8 cellular contexts compared by ENCODE assay signal in the genomic region with DNA sequence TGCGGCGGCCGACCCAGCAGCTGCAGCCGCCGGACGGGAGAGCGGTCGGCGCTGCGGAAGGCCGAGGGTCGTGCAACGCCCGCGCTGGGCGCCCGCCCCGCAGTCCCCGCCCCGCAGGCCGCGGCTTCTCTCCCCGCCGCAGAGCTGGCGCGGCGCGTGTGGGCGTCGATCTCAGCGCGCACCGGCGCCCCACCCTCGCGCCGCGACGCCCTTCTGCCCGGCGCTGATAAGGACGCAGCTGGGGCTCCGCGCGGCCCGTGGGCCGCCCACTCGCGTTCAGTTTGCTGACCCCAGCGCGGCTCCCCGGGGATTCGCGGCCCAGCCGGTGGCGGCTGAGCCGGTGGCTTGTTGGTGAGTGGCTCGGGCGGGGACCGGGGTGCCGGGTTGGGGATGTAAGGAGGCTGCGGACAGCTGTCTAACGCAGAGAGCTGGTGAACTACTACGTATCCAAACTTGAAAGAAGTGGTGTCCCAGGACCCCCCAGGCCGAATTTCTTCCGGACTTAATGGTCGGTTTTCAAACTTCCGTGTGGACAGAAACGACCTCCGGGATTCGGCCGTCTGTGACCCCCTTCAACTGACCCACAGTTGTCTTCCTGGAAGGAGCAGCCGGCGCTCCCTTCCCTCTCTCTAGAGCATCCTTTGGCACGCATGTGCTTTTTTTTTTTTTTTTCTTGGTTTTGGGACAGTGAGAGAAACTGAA. TPM values are rescaled to one million over a fixed set of nuclear protein-coding genes. Genes with fewer than 3 reads are reported as not detected.
DNase-seq lines count a peak whose midpoint lies in the region; ATAC-seq and TF ChIP-seq lines count a peak whose summit lies in the region.

No MANE protein-coding gene starts in this region.

- H3K9ac ChIP-seq in ES-I3 (ENCODE audit: low read depth, low read length) (peak overlapping the region; percentile 97), endodermal cell (ENCODE audit: extremely low read depth, low read length, poor library complexity, severe bottlenecking) (no peak overlapping the region), mesendoderm (ENCODE audit: low read length) (peak overlapping the region; percentile 89)

- H3K27ac Mint-ChIP-seq in T-helper 2 cell treated with Interferon-gamma antibody and Interleukin-4, amounts not matched to agents 5 μg/mL and 100 μg/mL, for 36 hours, result no peak overlapping the region
- H3K27ac Mint-ChIP-seq in endodermal cell, result no peak overlapping the region

- ATAC-seq in HG02571 (IDR thresholded peaks at IDR 0.05; ENCODE audit: unreplicated experiment) (peak; percentile 40), thoracic aorta (ENCODE audit: insufficient number of reproducible peaks, low FRiP score, low read depth) (no peak), HG02763 (IDR thresholded peaks at IDR 0.05; ENCODE audit: unreplicated experiment) (no peak)

- H3K36me3 Mint-ChIP-seq in T-helper 2 cell treated with Interferon-gamma antibody and Interleukin-4, amounts not matched to agents 5 μg/mL and 100 μg/mL, for 36 hours (ENCODE audit: low read depth), result peaks cover 3% of the 10 kb centered on the region
- H3K36me3 Mint-ChIP-seq in endodermal cell (ENCODE audit: low read depth), result peaks cover 2% of the 10 kb centered on the region

- H3K23ac ChIP-seq in mesendoderm (ENCODE audit: low read length), result no peak overlapping the region

- H2AK5ac ChIP-seq in mesendoderm (ENCODE audit: low read length), result no peak overlapping the region

- peaks cover 18% of the 10 kb centered on the region for H3K4me1 Mint-ChIP-seq in T-helper 2 cell treated with Interferon-gamma antibody and Interleukin-4, amounts not matched to agents 5 μg/mL and 100 μg/mL, for 36 hours (ENCODE audit: low read depth)
- peaks cover 14% of the 10 kb centered on the region for H3K4me1 Mint-ChIP-seq in endodermal cell

- H3K9me3 ChIP-seq in ES-I3 (ENCODE audit: control insufficient read depth, insufficient read depth, low read length) (no peaks in the 10 kb centered on the region; the same call in 1 of the 2 replicates), endodermal cell (ENCODE audit: control insufficient read depth, low read length) (no peaks in the 10 kb centered on the region), thoracic aorta (no peaks in the 10 kb centered on the region)

- WGBS in endodermal cell (ENCODE audit: insufficient coverage in 1 of 2, insufficient read length in 1 of 2), 2 experiments, result 1 to 5% methylated on average over 4 to 75 of the region's 75 CpGs
- no CpG with 5 or more reads among the region's 75 CpGs for WGBS in mesendoderm (ENCODE audit: extremely low coverage, insufficient coverage, low lambda C conversion rate)

- H3K27me3 ChIP-seq in endodermal cell (ENCODE audit: control insufficient read depth, insufficient read depth, low read length, poor library complexity, severe bottlenecking), result peaks cover 33% of the 10 kb centered on the region
- H3K27me3 ChIP-seq in mesendoderm (ENCODE audit: insufficient read depth, low read length, poor library complexity), result no peaks in the 10 kb centered on the region
- no peaks in the 10 kb centered on the region for H3K27me3 ChIP-seq in thoracic aorta (replicated peaks; ENCODE audit: insufficient read depth)

- no peak for DNase-seq in T-helper 2 cell treated with Interferon-gamma antibody and Interleukin-4, amounts not matched to agents 5 μg/mL and 100 μg/mL, for 36 hours (ENCODE audit: low spot score)
- DNase-seq in endodermal cell (peak; percentile 72), mesendoderm (no peak), thoracic aorta (ENCODE audit: low spot score) (no peak), pons (ENCODE audit: low spot score) (no peak)

- peak overlapping the region; percentile 71 for H3K18ac ChIP-seq in mesendoderm (ENCODE audit: low read length)

- peaks cover 17% of the 10 kb centered on the region for H3K79me1 ChIP-seq in mesendoderm (ENCODE audit: low read length)

- H4K8ac ChIP-seq in mesendoderm (ENCODE audit: low read depth, low read length), result no peak overlapping the region

- H3K4ac ChIP-seq in mesendoderm (ENCODE audit: low read depth, low read length), result peak overlapping the region; percentile 62

- no peaks in the 10 kb centered on the region for H3K9me3 Mint-ChIP-seq in T-helper 2 cell treated with Interferon-gamma antibody and Interleukin-4, amounts not matched to agents 5 μg/mL and 100 μg/mL, for 36 hours
- H3K9me3 Mint-ChIP-seq in endodermal cell, result no peaks in the 10 kb centered on the region

- no peak overlapping the region for H4K5ac ChIP-seq in mesendoderm (ENCODE audit: low read length)

- no peak overlapping the region for H2BK15ac ChIP-seq in mesendoderm (replicated peaks; ENCODE audit: low read depth)

- peak overlapping the region; percentile 73 for H3K4me3 Mint-ChIP-seq in T-helper 2 cell treated with Interferon-gamma antibody and Interleukin-4, amounts not matched to agents 5 μg/mL and 100 μg/mL, for 36 hours
- peak overlapping the region; percentile 72 for H3K4me3 Mint-ChIP-seq in endodermal cell

- H2BK120ac ChIP-seq in mesendoderm (ENCODE audit: low read depth, low read length), result no peak overlapping the region

- peaks cover 72% of the 10 kb centered on the region for H3K27me3 Mint-ChIP-seq in T-helper 2 cell treated with Interferon-gamma antibody and Interleukin-4, amounts not matched to agents 5 μg/mL and 100 μg/mL, for 36 hours (ENCODE audit: low read depth)
- H3K27me3 Mint-ChIP-seq in endodermal cell (ENCODE audit: insufficient read depth), result peaks cover 32% of the 10 kb centered on the region

- H3K79me2 ChIP-seq in mesendoderm (ENCODE audit: control insufficient read depth, insufficient read depth, low read length), result peaks cover 34% of the 10 kb centered on the region

- peak overlapping the region; percentile 84 for H3K4me3 ChIP-seq in endodermal cell (ENCODE audit: low read length)
- H3K4me3 ChIP-seq in mesendoderm (ENCODE audit: low read length), result peak overlapping the region; percentile 85
- H3K4me3 ChIP-seq in thoracic aorta, result peak overlapping the region; percentile 80

- H3K4me1 ChIP-seq in ES-I3 (ENCODE audit: insufficient read depth, low read length) (peaks cover 10% of the 10 kb centered on the region; the same call in 1 of the 2 replicates), endodermal cell (ENCODE audit: control insufficient read depth, insufficient read depth, low read length) (peaks cover 3% of the 10 kb centered on the region), mesendoderm (ENCODE audit: control insufficient read depth, low read depth, low read length) (no peaks in the 10 kb centered on the region), thoracic aorta (ENCODE audit: control insufficient read depth in 1 of 2, low read depth in 2 of 2) (peaks cover 6 to 23% of the 10 kb centered on the region in 2 donors)

- TF ChIP-seq CTCF in endodermal cell (conservative IDR thresholded peaks at IDR 0.05) (no peak), thoracic aorta (IDR thresholded peaks at IDR 0.05) (no peak)

- H3K27ac ChIP-seq in endodermal cell (ENCODE audit: low read depth, low read length), result no peak overlapping the region
- H3K27ac ChIP-seq in mesendoderm (ENCODE audit: low read depth, low read length), result no peak overlapping the region
- H3K27ac ChIP-seq in thoracic aorta, result no peak overlapping the region

- H3K4me2 ChIP-seq in mesendoderm (ENCODE audit: low read length), result peak overlapping the region; percentile 87

- H2BK5ac ChIP-seq in mesendoderm (ENCODE audit: low read length), result no peak overlapping the region

- peak overlapping the region; percentile 95 for H3K56ac ChIP-seq in mesendoderm (ENCODE audit: low read length)

- H3K36me3 ChIP-seq in ES-I3 (ENCODE audit: insufficient read depth, low read length) (0 out of 2 replicates have a peak, but pooled peaks cover 2% of the 10 kb centered on the region), endodermal cell (ENCODE audit: control insufficient read depth, insufficient read depth, low read length) (no peaks in the 10 kb centered on the region), mesendoderm (ENCODE audit: control insufficient read depth, insufficient read depth, low read length) (no peaks in the 10 kb centered on the region), thoracic aorta (no peaks in the 10 kb centered on the region)

RNA-seq across cellular contexts. Expression of a gene that starts 1.6 kb away (rescaled TPM):
- total RNA-seq in endodermal cell (1 to 10 TPM; 2.5 to 7.9 TPM), thoracic aorta (under 1 TPM; 0.27 to 0.35 TPM)
- polyA plus RNA-seq in endodermal cell (2013, experiment 1 of 2), result 3.2 TPM
- 2.2 TPM for polyA plus RNA-seq in endodermal cell (2013, experiment 2 of 2)
- 10.2 TPM for polyA plus RNA-seq in mesendoderm (2013, experiment 1 of 2)
- 10.5 TPM for polyA plus RNA-seq in mesendoderm (2013, experiment 2 of 2)
